Comparison of ENCODE assay signal across 21 cellular contexts in genomic region chr7:130022623-130023175, GRCh38.
"Had no signal": no experiment of that assay in that cellular context is flagged by ENCODE, and none has a peak within 500 bp of the region (broad histone marks: within the 10 kb centered on the region; RNA-seq: fewer than 3 reads in every experiment).

No MANE protein-coding gene starts in this region.

- H3K79me2 ChIP-seq: parathyroid adenoma had no signal

- H3K4me1 ChIP-seq: esophagus muscularis mucosa, testis, vagina had no signal

- H3K9me3 Mint-ChIP-seq: activated naive CD4-positive, alpha-beta T cell treated with anti-CD3 and anti-CD28 coated beads, Interleukin-2, amount 10 ng/mL, durations not matched to agents 7 days and 5 days; activated T-cell treated with anti-CD3 and anti-CD28 coated beads, Interleukin-2, amount 50 U/mL, for 4 hours; dendritic cell treated with granulocyte-macrophage colony-stimulating factor and Interleukin-4, amounts not matched to agents 40 ng/mL and 50 ng/mL, for 4 days; stimulated activated naive B cell treated with anti-CD40 and anti-IgM and Interleukin-4, amounts not matched to agents 10 μg/mL and 1 μg/mL and 100 μg/mL, for 72 hours; WTC11 had no signal

- H3K4me1 Mint-ChIP-seq: WTC11 had no signal

- H3K4me3 Mint-ChIP-seq: activated naive CD4-positive, alpha-beta T cell treated with anti-CD3 and anti-CD28 coated beads, Interleukin-2, amount 10 ng/mL, durations not matched to agents 7 days and 5 days; activated T-cell treated with anti-CD3 and anti-CD28 coated beads, Interleukin-2, amount 50 U/mL, for 4 hours; dendritic cell treated with granulocyte-macrophage colony-stimulating factor and Interleukin-4, amounts not matched to agents 40 ng/mL and 50 ng/mL, for 4 days; stimulated activated naive B cell treated with anti-CD40 and anti-IgM and Interleukin-4, amounts not matched to agents 10 μg/mL and 1 μg/mL and 100 μg/mL, for 72 hours; WTC11 had no signal

- ATAC-seq: activated T-cell treated with anti-CD3 and anti-CD28 coated beads, Interleukin-2, amount 50 U/mL, for 4 hours; sciatic nerve; stimulated activated naive B cell treated with anti-CD40 and anti-IgM and Interleukin-4, amounts not matched to agents 10 μg/mL and 1 μg/mL and 100 μg/mL, for 72 hours; WTC11 had no signal

- H3K27me3 ChIP-seq: esophagus muscularis mucosa, testis, vagina had no signal

- H3K4me3 ChIP-seq: esophagus muscularis mucosa, testis, vagina had no signal

- H3K27ac ChIP-seq: esophagus muscularis mucosa, parathyroid adenoma, testis, vagina had no signal

- H2AFZ ChIP-seq: parathyroid adenoma had no signal

- H3K27ac Mint-ChIP-seq: activated naive CD4-positive, alpha-beta T cell treated with anti-CD3 and anti-CD28 coated beads, Interleukin-2, amount 10 ng/mL, durations not matched to agents 7 days and 5 days; dendritic cell treated with granulocyte-macrophage colony-stimulating factor and Interleukin-4, amounts not matched to agents 40 ng/mL and 50 ng/mL, for 4 days; WTC11 had no signal

- DNase-seq: activated CD4-positive, alpha-beta T cell treated with anti-CD3 and anti-CD28 coated beads for 4 hours; activated CD4-positive, alpha-beta T cell treated with anti-CD3 and anti-CD28 coated beads, Interleukin-2, amount 50 U/mL, for 48 hours; activated CD8-positive, alpha-beta memory T cell treated with anti-CD3 and anti-CD28 coated beads, Interleukin-2, amount 50 U/mL, for 48 hours; activated naive CD4-positive, alpha-beta T cell treated with anti-CD3 and anti-CD28 coated beads, Interleukin-2, amount 10 ng/mL, durations not matched to agents 7 days and 5 days; activated T-cell treated with anti-CD3 and anti-CD28 coated beads, Interleukin-2, amount 50 U/mL, for 4 hours; effector memory CD4-positive, alpha-beta T cell; left cardiac atrium; mesenchymal stem cell; nucleus accumbens; stimulated activated CD4-positive, alpha-beta T cell treated with anti-CD3 and anti-CD28 coated beads, Interleukin-2, amount 100 ng/mL, for 48 hours; stimulated activated CD8-positive, alpha-beta memory T cell treated with anti-CD3 and anti-CD28 coated beads, Interleukin-4, amount 100 ng/mL, for 48 hours; stimulated activated naive B cell treated with anti-CD40 and anti-IgM and Interleukin-4, amounts not matched to agents 10 μg/mL and 1 μg/mL and 100 μg/mL, for 72 hours; T-helper 1 cell; testis; trophoblast cell had no signal

- H3K27me3 Mint-ChIP-seq: activated naive CD4-positive, alpha-beta T cell treated with anti-CD3 and anti-CD28 coated beads, Interleukin-2, amount 10 ng/mL, durations not matched to agents 7 days and 5 days; dendritic cell treated with granulocyte-macrophage colony-stimulating factor and Interleukin-4, amounts not matched to agents 40 ng/mL and 50 ng/mL, for 4 days; stimulated activated naive B cell treated with anti-CD40 and anti-IgM and Interleukin-4, amounts not matched to agents 10 μg/mL and 1 μg/mL and 100 μg/mL, for 72 hours had no signal

- H3K9me3 ChIP-seq: esophagus muscularis mucosa, testis, vagina had no signal

- H3K9ac ChIP-seq: parathyroid adenoma had no signal
